Comparison of ENCODE assay signal across 23 cellular contexts in the genomic region with DNA sequence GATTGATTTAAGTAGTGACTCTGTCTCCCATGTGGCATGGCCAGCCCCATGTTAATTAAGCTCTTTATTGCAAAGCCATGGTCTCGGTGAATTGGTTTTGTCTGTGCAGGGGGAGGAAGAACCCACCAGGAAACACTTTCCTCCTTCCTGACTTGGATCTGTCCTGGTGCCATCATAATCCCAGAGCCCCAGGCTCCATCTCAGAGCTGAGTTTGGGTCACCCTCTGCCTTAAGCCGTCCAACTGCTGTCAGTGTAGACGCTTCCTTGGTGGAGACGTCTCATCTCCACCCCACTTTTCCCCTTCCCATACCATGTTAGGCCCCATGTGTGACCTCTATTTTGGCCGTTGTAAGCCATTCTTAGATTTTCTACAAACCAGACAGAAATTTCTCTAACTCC. TPM values are rescaled to one million over a fixed set of nuclear protein-coding genes. Genes with fewer than 3 reads are reported as not detected.
A peak's percentile ranks its signal among the peaks of the same experiment; 100 is the strongest.
DNase-seq lines count a peak whose midpoint lies in the region; ATAC-seq and TF ChIP-seq lines count a peak whose summit lies in the region.
"Had no signal": no experiment of that assay in that cellular context is flagged by ENCODE, and none has a peak within 500 bp of the region (broad histone marks: within the 10 kb centered on the region; RNA-seq: fewer than 3 reads in every experiment).

No MANE protein-coding gene starts in this region.

- TF ChIP-seq CTCF in PC-3 (conservative IDR thresholded peaks at IDR 0.05; ENCODE audit: low read depth, low read length) = no peak
- TF ChIP-seq CTCF in gastroesophageal sphincter (IDR thresholded peaks at IDR 0.05) = no peak
- TF ChIP-seq CTCF in spleen (IDR thresholded peaks at IDR 0.05 in 8 of 11, conservative IDR thresholded peaks at IDR 0.05 in 3 of 11) = no peak

- peak overlapping the region; percentile 100 for H3K27ac ChIP-seq in ACC112 (ENCODE audit: low read depth, low read length)
- peak overlapping the region; percentile 97 for H3K27ac ChIP-seq in PC-3 (ENCODE audit: low read length)
- H3K27ac ChIP-seq in gastroesophageal sphincter = peak overlapping the region in 3 of 4 donors; percentile 80 to 98 (median 97)
- H3K27ac ChIP-seq in spleen = peak overlapping the region in 5 of 8 donors; percentile 43 to 75 (median 66)

- H3K4me3 Mint-ChIP-seq in natural killer cell treated with Interleukin-12 subunit alpha and Interleukin-12 subunit beta and Interleukin-15 and Interleukin-18, amount 100 ng/mL, for 72 hours = no peak overlapping the region
- H3K4me3 Mint-ChIP-seq: activated CD4-positive, alpha-beta T cell treated with anti-CD3 and anti-CD28 coated beads for 36 hours; CD4-positive, CD25-positive, alpha-beta regulatory T cell; memory B cell; natural killer cell had no signal

- TF ChIP-seq POLR2A in gastroesophageal sphincter (IDR thresholded peaks at IDR 0.05) (no peak), spleen (IDR thresholded peaks at IDR 0.05) (no peak)

- H4K20me1 ChIP-seq in PC-3 (ENCODE audit: low read length) = no peaks in the 10 kb centered on the region

- peaks cover 6% of the 10 kb centered on the region for H3K9me3 Mint-ChIP-seq in natural killer cell treated with Interleukin-12 subunit alpha and Interleukin-12 subunit beta and Interleukin-15 and Interleukin-18, amount 100 ng/mL, for 72 hours
- H3K9me3 Mint-ChIP-seq: natural killer cell had no signal

- H3K9ac ChIP-seq in PC-3 (ENCODE audit: low read length) = peak overlapping the region; percentile 86

- H3K27me3 ChIP-seq in ACC112 (ENCODE audit: insufficient read depth, low read length) (no peaks in the 10 kb centered on the region), PC-3 (ENCODE audit: low read length) (no peaks in the 10 kb centered on the region), gastroesophageal sphincter (no peaks in the 10 kb centered on the region), spleen (replicated peaks in 1 of 7) (peaks cover 0 to 78% (median 3%) of the 10 kb centered on the region in 7 donors)

- no peak for ATAC-seq in PC-3
- ATAC-seq in gastroesophageal sphincter = no peak
- no peak for ATAC-seq in natural killer cell treated with Interleukin-12 subunit alpha and Interleukin-12 subunit beta and Interleukin-15 and Interleukin-18, amount 100 ng/mL, for 72 hours
- ATAC-seq: activated CD4-positive, alpha-beta T cell treated with anti-CD3 and anti-CD28 coated beads for 36 hours; K562; natural killer cell; stimulated activated naive CD8-positive, alpha-beta T cell treated with anti-CD3 and anti-CD28 coated beads, Interleukin-15, amount 100 ng/mL, for 72 hours had no signal

- POLR2A ChIA-PET in PC-3 (lab: Charles Lee; ENCODE audit: unreplicated experiment) = no interaction called here

- H2AFZ ChIP-seq in ACC112 (ENCODE audit: low read length, unreplicated experiment) (no peak overlapping the region), PC-3 (ENCODE audit: low read length) (no peak overlapping the region)

- H3K27me3 Mint-ChIP-seq in natural killer cell treated with Interleukin-12 subunit alpha and Interleukin-12 subunit beta and Interleukin-15 and Interleukin-18, amount 100 ng/mL, for 72 hours = peaks cover 36 to 39% of the 10 kb centered on the region in 2 donors
- H3K27me3 Mint-ChIP-seq: stimulated activated naive CD8-positive, alpha-beta T cell treated with anti-CD3 and anti-CD28 coated beads, Interleukin-15, amount 100 ng/mL, for 72 hours had no signal

- no TSS peak for BruUV-seq in PC-3 (replicated peaks; lab: Mats Ljungman, UMichigan)

- WGBS in gastroesophageal sphincter (ENCODE audit: low coverage in 1 of 2), 2 donors = 91 to 93% methylated on average over 3 to 5 of the region's 5 CpGs
- 81 to 93% (median 91%) methylated on average over 5 of the region's 5 CpGs for WGBS in spleen, 5 donors

- no peak overlapping the region for H3K4me2 ChIP-seq in PC-3 (ENCODE audit: low read length)

- no peak overlapping the region for H3K4me3 ChIP-seq in ACC112 (ENCODE audit: low read depth, low read length)
- no peak overlapping the region for H3K4me3 ChIP-seq in PC-3 (ENCODE audit: low read length)
- no peak overlapping the region for H3K4me3 ChIP-seq in gastroesophageal sphincter
- no peak overlapping the region for H3K4me3 ChIP-seq in spleen
- H3K4me3 ChIP-seq: K562 had no signal

- H3K4me1 Mint-ChIP-seq in natural killer cell treated with Interleukin-12 subunit alpha and Interleukin-12 subunit beta and Interleukin-15 and Interleukin-18, amount 100 ng/mL, for 72 hours (ENCODE audit: low read depth in 2 of 2) = peaks cover 7 to 23% of the 10 kb centered on the region in 2 donors

- intact Hi-C loops in PC-3 (cut with micrococcal nuclease) = loop anchor here (5.0 kb wide), 1 partner anchor 35 kb away; the partner anchor contains the start of gene COL6A2
- intact Hi-C loops in spleen (cut with DNase I; ENCODE audit: low total_unique reads) = no loop called here

- no peaks in the 10 kb centered on the region for H3K36me3 Mint-ChIP-seq in natural killer cell treated with Interleukin-12 subunit alpha and Interleukin-12 subunit beta and Interleukin-15 and Interleukin-18, amount 100 ng/mL, for 72 hours
- H3K36me3 Mint-ChIP-seq: CD4-positive, CD25-positive, alpha-beta regulatory T cell; natural killer cell had no signal

- H3F3A ChIP-seq in PC-3 (ENCODE audit: low read length, unreplicated experiment) = no peaks in the 10 kb centered on the region

- CTCF ChIA-PET in PC-3 (lab: Charles Lee) = no interaction called here

- no peak for TF ChIP-seq EP300 in gastroesophageal sphincter (IDR thresholded peaks at IDR 0.05)

- H3K27ac Mint-ChIP-seq in natural killer cell treated with Interleukin-12 subunit alpha and Interleukin-12 subunit beta and Interleukin-15 and Interleukin-18, amount 100 ng/mL, for 72 hours = no peak overlapping the region
- H3K27ac Mint-ChIP-seq: activated CD4-positive, alpha-beta T cell treated with anti-CD3 and anti-CD28 coated beads for 36 hours; CD4-positive, CD25-positive, alpha-beta regulatory T cell; memory B cell; natural killer cell had no signal

- H3K79me2 ChIP-seq in ACC112 (ENCODE audit: control insufficient read depth, insufficient read depth, low read length, unreplicated experiment) (no peaks in the 10 kb centered on the region), PC-3 (ENCODE audit: low read length) (no peaks in the 10 kb centered on the region)

- H3K36me3 ChIP-seq in ACC112 (ENCODE audit: insufficient read depth, low read length) = no peaks in the 10 kb centered on the region
- peaks cover 13% of the 10 kb centered on the region for H3K36me3 ChIP-seq in PC-3 (ENCODE audit: low read depth, low read length)
- no peaks in the 10 kb centered on the region for H3K36me3 ChIP-seq in gastroesophageal sphincter
- H3K36me3 ChIP-seq in spleen = no peaks in the 10 kb centered on the region

- H3K9me3 ChIP-seq in PC-3 (ENCODE audit: low read length) (peaks cover 16% of the 10 kb centered on the region; the same call in 1 of the 2 replicates), gastroesophageal sphincter (peaks cover 0 to 13% (median 0%) of the 10 kb centered on the region in 3 donors), spleen (peaks cover 0 to 26% (median 6%) of the 10 kb centered on the region in 8 donors)

- peaks cover 55% of the 10 kb centered on the region for H3K4me1 ChIP-seq in ACC112 (ENCODE audit: control insufficient read depth, insufficient read depth, low read length, unreplicated experiment)
- peaks cover 34% of the 10 kb centered on the region for H3K4me1 ChIP-seq in PC-3 (ENCODE audit: insufficient read depth, low read length)
- peaks cover 5 to 64% (median 29%) of the 10 kb centered on the region in 3 donors for H3K4me1 ChIP-seq in gastroesophageal sphincter
- peaks cover 9 to 31% (median 19%) of the 10 kb centered on the region in 6 donors for H3K4me1 ChIP-seq in spleen

- no peak for DNase-seq in PC-3
- peak; percentile 33 for DNase-seq in spleen
- DNase-seq in mucosa of gallbladder (ENCODE audit: low spot score) = no peak
- no peak for DNase-seq in natural killer cell treated with Interleukin-12 subunit alpha and Interleukin-12 subunit beta and Interleukin-15 and Interleukin-18, amount 100 ng/mL, for 72 hours (ENCODE audit: low spot score)
- DNase-seq in DMS79 treated with DMSO at 0.1 percent for 48 hours (lab: John Stamatoyannopoulos, UW) = no peak
- DNase-seq: activated CD4-positive, alpha-beta T cell treated with anti-CD3 and anti-CD28 coated beads for 36 hours; activated CD8-positive, alpha-beta memory T cell treated with anti-CD3 and anti-CD28 coated beads, Interleukin-2, amount 50 U/mL, for 4 hours; activated effector memory CD4-positive, alpha-beta T cell treated with anti-CD3 and anti-CD28 coated beads, Interleukin-2, amount 50 U/mL, for 16 hours; amniotic stem cell; caudate nucleus; CD4-positive, CD25-positive, alpha-beta regulatory T cell; DMS 273 treated with DMSO at 0.1 percent for 48 hours; natural killer cell; NCI-H1694 treated with DMSO at 0.1 percent for 48 hours; NCI-H774; small intestine; stimulated activated CD4-positive, alpha-beta T cell treated with anti-CD3 and anti-CD28 coated beads, Interleukin-4, amount 100 ng/mL, for 4 hours; stimulated activated naive CD8-positive, alpha-beta T cell treated with anti-CD3 and anti-CD28 coated beads, Interleukin-15, amount 100 ng/mL, for 72 hours; T-helper 1 cell had no signal

- H3K9me2 ChIP-seq in PC-3 (replicated peaks; ENCODE audit: low read length) = no peaks in the 10 kb centered on the region

RNA-seq across cellular contexts. Expression of gene COL6A2, which starts 36.0 kb away (rescaled TPM):
- 521 and 654 TPM in 2 replicates for total RNA-seq in PC-3 (2014; rRNA removed)
- 1,000 to 10,000 TPM in 3 of 4 donors, 100 to 1,000 TPM in 1; 720 to 1,286 (median 1,215) TPM for total RNA-seq in gastroesophageal sphincter
- total RNA-seq in spleen = 100 to 1,000 TPM; 105 to 259 (median 198) TPM
- polyA plus RNA-seq in spleen = 100 to 1,000 TPM; 101 to 244 (median 110) TPM
- 1,004 TPM for total RNA-seq in mucosa of gallbladder
- total RNA-seq in natural killer cell treated with Interleukin-12 subunit alpha and Interleukin-12 subunit beta and Interleukin-15 and Interleukin-18, amount 100 ng/mL, for 72 hours = 1 to 10 TPM in 1 of 2 donors, under 1 TPM in 1; 0.88 to 4.2 TPM

Comparison
In these comparisons a context has a peak if more than half of its experiments do, and no peak if none do; other contexts are left out.
1. RNA of gene COL6A2, which starts 36.0 kb away (total RNA-seq): 720 to 1,286 TPM in gastroesophageal sphincter, 1,004 TPM in mucosa of gallbladder (single experiment), 521 to 654 TPM in PC-3 and 105 to 259 TPM in spleen; 0.88 to 4.2 TPM in natural killer cell treated with Interleukin-12 subunit alpha and Interleukin-12 subunit beta and Interleukin-15 and Interleukin-18, amount 100 ng/mL, for 72 hours; every median in the first group is over 10 times any median in the second.
2. Peak in every context shown above with its lines, with median percentiles within 50 percentile points of each other: H3K27ac ChIP-seq.